10 cellular contexts compared by ENCODE assay signal in the genomic region with DNA sequence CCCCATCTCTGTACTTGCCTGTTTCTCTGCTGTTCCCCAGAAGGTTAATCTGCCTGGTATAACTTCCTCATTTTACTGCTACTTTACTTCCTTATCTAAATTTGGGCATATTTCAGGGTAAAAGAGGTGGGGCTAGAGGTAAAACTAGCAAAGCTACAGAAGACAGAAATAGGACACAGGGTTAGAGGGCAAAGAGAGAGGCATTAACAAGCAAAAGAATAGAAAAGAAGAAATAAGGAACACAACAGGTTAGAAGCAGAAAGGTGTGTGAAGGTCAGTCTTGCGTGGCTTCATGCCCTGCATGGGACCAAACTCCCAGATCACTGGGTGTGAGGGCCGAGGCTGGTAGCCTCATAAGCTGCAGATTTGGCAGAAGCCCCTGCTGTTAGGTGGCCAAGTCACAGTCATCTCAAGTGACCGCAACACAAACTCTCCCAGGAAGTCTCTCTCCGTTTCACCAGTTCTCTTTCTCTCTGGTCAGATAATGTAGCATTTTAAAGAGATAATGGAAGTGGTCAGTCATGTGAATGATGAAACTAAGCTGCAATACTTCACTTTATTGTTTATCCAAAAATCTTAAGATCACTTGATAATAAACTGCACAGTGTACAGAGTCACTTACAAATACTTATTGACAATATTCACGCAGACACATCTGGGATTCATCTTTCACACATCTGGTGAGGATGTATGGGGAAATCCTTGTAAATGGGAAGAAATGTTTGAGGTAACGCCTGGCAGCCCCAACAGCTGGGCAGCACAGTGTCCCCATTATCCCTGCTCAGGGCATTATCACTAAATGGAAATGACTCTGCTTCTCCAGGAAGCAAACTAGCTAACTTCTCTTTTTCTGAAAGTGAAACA. TPM values are rescaled to one million over a fixed set of nuclear protein-coding genes. Genes with fewer than 3 reads are reported as not detected.
A peak's percentile ranks its signal among the peaks of the same experiment; 100 is the strongest.
DNase-seq lines count a peak whose midpoint lies in the region; ATAC-seq and TF ChIP-seq lines count a peak whose summit lies in the region.
"Had no signal": no experiment of that assay in that cellular context is flagged by ENCODE, and none has a peak within 500 bp of the region (broad histone marks: within the 10 kb centered on the region; RNA-seq: fewer than 3 reads in every experiment).

No MANE protein-coding gene starts in this region.

- H3K9me3 ChIP-seq in SU-DHL-6 (ENCODE audit: insufficient read depth, low read length) (peaks cover 5% of the 10 kb centered on the region; the same call in 1 of the 2 replicates), stomach (peaks cover 0 to 9% (median 3%) of the 10 kb centered on the region in 4 donors)
- H3K9me3 ChIP-seq: thoracic aorta had no signal

- no peak for TF ChIP-seq CTCF in SU-DHL-6 (IDR thresholded peaks at IDR 0.05; ENCODE audit: insufficient read depth, low read length, poor library complexity, severe bottlenecking)
- TF ChIP-seq CTCF in stomach (IDR thresholded peaks at IDR 0.05) = no peak

- no peaks in the 10 kb centered on the region for H3K27me3 Mint-ChIP-seq in activated CD4-positive, alpha-beta T cell treated with anti-CD3 and anti-CD28 coated beads, Interleukin-2, amount 10 ng/mL, durations not matched to agents 24 days and 14 days
- H3K27me3 Mint-ChIP-seq in stimulated activated naive CD8-positive, alpha-beta T cell treated with anti-CD3 and anti-CD28 coated beads, Interleukin-15, Interleukin-2, amounts not matched to agents 100 ng/mL and 50 ng/mL, for 24 hours = no peaks in the 10 kb centered on the region

- H3K4me1 Mint-ChIP-seq in activated CD4-positive, alpha-beta T cell treated with anti-CD3 and anti-CD28 coated beads, Interleukin-2, amount 10 ng/mL, durations not matched to agents 24 days and 14 days = peaks cover 31% of the 10 kb centered on the region
- peaks cover 42% of the 10 kb centered on the region for H3K4me1 Mint-ChIP-seq in stimulated activated naive CD8-positive, alpha-beta T cell treated with anti-CD3 and anti-CD28 coated beads, Interleukin-15, Interleukin-2, amounts not matched to agents 100 ng/mL and 50 ng/mL, for 24 hours (ENCODE audit: low read depth)

- H3K27ac ChIP-seq in SU-DHL-6 (ENCODE audit: low read depth, low read length) (peak overlapping the region; percentile 97), stomach (peak overlapping the region in 2 of 5 donors; percentile 63 to 72)
- H3K27ac ChIP-seq: thoracic aorta had no signal

- peaks cover 0 to 12% (median 0%) of the 10 kb centered on the region in 4 donors for H3K4me1 ChIP-seq in stomach

- WGBS in stomach, 5 donors = 75 to 87% (median 80%) methylated on average over 6 of the region's 6 CpGs

- no peak for TF ChIP-seq EP300 in stomach (IDR thresholded peaks at IDR 0.05)

- H3K9me2 ChIP-seq in SU-DHL-6 (replicated peaks; ENCODE audit: insufficient read depth, low read length) = no peaks in the 10 kb centered on the region

- H3K4me3 Mint-ChIP-seq in activated CD4-positive, alpha-beta T cell treated with anti-CD3 and anti-CD28 coated beads, Interleukin-2, amount 10 ng/mL, durations not matched to agents 24 days and 14 days = peak overlapping the region; percentile 6
- H3K4me3 Mint-ChIP-seq in stimulated activated naive CD8-positive, alpha-beta T cell treated with anti-CD3 and anti-CD28 coated beads, Interleukin-15, Interleukin-2, amounts not matched to agents 100 ng/mL and 50 ng/mL, for 24 hours = no peak overlapping the region

- H3K4me2 ChIP-seq in SU-DHL-6 (ENCODE audit: low read depth, low read length, poor library complexity, severe bottlenecking) = peak overlapping the region; percentile 97

- H3K79me2 ChIP-seq in SU-DHL-6 (ENCODE audit: insufficient read depth, low read length) = peaks cover 65% of the 10 kb centered on the region

- H3K27ac Mint-ChIP-seq in activated CD4-positive, alpha-beta T cell treated with anti-CD3 and anti-CD28 coated beads, Interleukin-2, amount 10 ng/mL, durations not matched to agents 24 days and 14 days = no peak overlapping the region
- H3K27ac Mint-ChIP-seq in stimulated activated naive CD8-positive, alpha-beta T cell treated with anti-CD3 and anti-CD28 coated beads, Interleukin-15, Interleukin-2, amounts not matched to agents 100 ng/mL and 50 ng/mL, for 24 hours = peak overlapping the region; percentile 54

- H3F3A ChIP-seq in SU-DHL-6 (ENCODE audit: insufficient read depth) = peaks cover 93% of the 10 kb centered on the region

- ATAC-seq in HG03064 (IDR thresholded peaks at IDR 0.05; ENCODE audit: low read depth, unreplicated experiment) = peak; percentile 61

- TF ChIP-seq POLR2A in stomach (IDR thresholded peaks at IDR 0.05) = no peak

- DNase-seq in activated CD4-positive, alpha-beta T cell treated with anti-CD3 and anti-CD28 coated beads, Interleukin-2, amount 10 ng/mL, durations not matched to agents 24 days and 14 days = no peak
- DNase-seq in activated CD4-positive, alpha-beta T cell treated with anti-CD3 and anti-CD28 coated beads, Interleukin-2, amount 50 U/mL, for 48 hours = no peak
- no peak for DNase-seq in stomach
- no peak for DNase-seq in islet precursor cell
- no peak for DNase-seq in H4 (ENCODE audit: low spot score)
- DNase-seq: aorta had no signal

- H3K9ac ChIP-seq in SU-DHL-6 (ENCODE audit: low read length) = peak overlapping the region; percentile 72

- peak overlapping the region; percentile 34 for H3K4me3 ChIP-seq in SU-DHL-6 (ENCODE audit: insufficient read depth, low read length, poor library complexity, severe bottlenecking)
- no peak overlapping the region for H3K4me3 ChIP-seq in stomach
- H3K4me3 ChIP-seq: thoracic aorta had no signal

- H3K36me3 Mint-ChIP-seq in activated CD4-positive, alpha-beta T cell treated with anti-CD3 and anti-CD28 coated beads, Interleukin-2, amount 10 ng/mL, durations not matched to agents 24 days and 14 days (ENCODE audit: low read depth) = peaks cover 39% of the 10 kb centered on the region
- H3K36me3 Mint-ChIP-seq in stimulated activated naive CD8-positive, alpha-beta T cell treated with anti-CD3 and anti-CD28 coated beads, Interleukin-15, Interleukin-2, amounts not matched to agents 100 ng/mL and 50 ng/mL, for 24 hours (ENCODE audit: low read depth) = peaks cover 9% of the 10 kb centered on the region

- H3K36me3 ChIP-seq in SU-DHL-6 (ENCODE audit: low read length) (peaks cover 12% of the 10 kb centered on the region), stomach (no peaks in the 10 kb centered on the region)
- H3K36me3 ChIP-seq: thoracic aorta had no signal

- H2AFZ ChIP-seq in SU-DHL-6 (ENCODE audit: low read depth, low read length, severe bottlenecking) = no peak overlapping the region

- H3K27me3 ChIP-seq in SU-DHL-6 (ENCODE audit: low read length) = no peaks in the 10 kb centered on the region
- no peaks in the 10 kb centered on the region for H3K27me3 ChIP-seq in stomach

- H3K9me3 Mint-ChIP-seq in activated CD4-positive, alpha-beta T cell treated with anti-CD3 and anti-CD28 coated beads, Interleukin-2, amount 10 ng/mL, durations not matched to agents 24 days and 14 days = peaks cover 5% of the 10 kb centered on the region
- peaks cover 10% of the 10 kb centered on the region for H3K9me3 Mint-ChIP-seq in stimulated activated naive CD8-positive, alpha-beta T cell treated with anti-CD3 and anti-CD28 coated beads, Interleukin-15, Interleukin-2, amounts not matched to agents 100 ng/mL and 50 ng/mL, for 24 hours

- intact Hi-C loops in activated CD4-positive, alpha-beta T cell treated with anti-CD3 and anti-CD28 coated beads, Interleukin-2, amount 10 ng/mL, durations not matched to agents 24 days and 14 days (cut with micrococcal nuclease) = no loop called here
- intact Hi-C loops in stomach (cut with DNase I; ENCODE audit: low total_unique reads) = no loop called here

- H4K20me1 ChIP-seq in SU-DHL-6 (ENCODE audit: low read depth, low read length) = no peaks in the 10 kb centered on the region

RNA-seq across cellular contexts. Expression of gene TMEM154, which starts 16.4 kb away (rescaled TPM):
- 7.9 and 9.0 TPM in 2 replicates for total RNA-seq in activated CD4-positive, alpha-beta T cell treated with anti-CD3 and anti-CD28 coated beads, Interleukin-2, amount 10 ng/mL, durations not matched to agents 24 days and 14 days
- 1 to 10 TPM in 2 of 5 donors, under 1 TPM in 3; under 0.01 to 5.5 (median 0.58) TPM for total RNA-seq in stomach
- polyA plus RNA-seq in stomach = 1 to 10 TPM in 1 of 3 donors, under 1 TPM in 2; 0.46 to 3.8 (median 0.81) TPM
- 0.99 and 1.3 TPM in 2 replicates for total RNA-seq in H4 (2014; rRNA removed; shearing (Covaris generic))
